Comparison of ENCODE assay signal across 12 cellular contexts in the genomic region with DNA sequence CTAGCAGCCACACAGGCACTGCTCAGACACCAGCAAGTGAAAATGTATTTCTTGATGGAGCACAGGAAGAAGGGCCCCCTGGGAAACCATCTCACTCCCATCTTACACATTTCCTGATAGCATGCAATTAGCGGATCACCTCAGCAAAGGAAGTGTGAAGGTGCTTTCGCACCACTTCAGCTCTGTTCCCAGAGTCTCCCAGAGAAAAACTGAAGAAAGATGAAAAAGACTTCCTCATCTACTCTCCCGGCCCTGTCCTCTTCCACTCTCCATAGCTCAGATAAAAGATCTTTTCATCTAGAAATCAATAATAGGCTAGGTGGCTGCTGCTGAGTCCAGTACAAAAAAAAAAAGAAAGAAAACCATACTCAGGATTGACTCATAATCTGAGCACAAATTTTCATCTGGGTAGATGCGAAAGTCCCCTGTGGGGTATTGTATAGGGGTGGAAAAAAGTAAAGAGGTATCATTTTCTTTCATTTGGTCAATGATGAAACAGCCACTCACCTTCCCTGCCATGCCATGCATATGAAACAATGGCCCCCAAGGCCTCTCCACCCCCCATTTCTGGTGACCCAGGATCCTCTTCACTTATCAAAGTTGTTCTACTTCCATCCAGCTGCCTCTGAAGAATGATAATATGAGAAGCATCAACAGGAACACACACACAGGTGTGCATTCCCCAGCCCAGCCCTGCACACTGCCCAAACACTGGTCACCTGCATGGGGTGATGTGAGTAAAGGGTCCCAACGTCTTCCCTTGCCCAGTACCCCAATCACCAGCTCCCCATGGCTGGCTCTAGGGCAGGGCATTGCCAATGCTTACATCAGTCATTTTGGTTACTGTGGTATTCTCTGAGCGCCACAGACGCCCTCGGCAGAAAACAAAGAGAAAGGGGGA. TPM values are rescaled to one million over a fixed set of nuclear protein-coding genes. Genes with fewer than 3 reads are reported as not detected.
DNase-seq lines count a peak whose midpoint lies in the region; ATAC-seq and TF ChIP-seq lines count a peak whose summit lies in the region.
"Had no signal": no experiment of that assay in that cellular context is flagged by ENCODE, and none has a peak within 500 bp of the region (broad histone marks: within the 10 kb centered on the region; RNA-seq: fewer than 3 reads in every experiment).

No MANE protein-coding gene starts in this region.

- H3K36me3 ChIP-seq in neutrophil (peaks cover 5% of the 10 kb centered on the region), vagina (peaks cover 0 to 58% of the 10 kb centered on the region in 2 donors)

- no peak for TF ChIP-seq CTCF in neutrophil (IDR thresholded peaks at IDR 0.05)
- TF ChIP-seq CTCF in vagina (IDR thresholded peaks at IDR 0.05) = no peak

- peaks cover 26% of the 10 kb centered on the region for H3K4me1 Mint-ChIP-seq in activated CD4-positive, alpha-beta T cell treated with anti-CD3 and anti-CD28 coated beads, Interleukin-2, amount 10 ng/mL, durations not matched to agents 24 days and 14 days
- peaks cover 31% of the 10 kb centered on the region for H3K4me1 Mint-ChIP-seq in activated CD4-positive, alpha-beta T cell treated with anti-CD3 and anti-CD28 coated beads, Interleukin-2, amount 10 ng/mL, durations not matched to agents 7 days and 5 days

- CTCF ChIA-PET in activated CD4-positive, alpha-beta T cell treated with anti-CD3 and anti-CD28 coated beads, Interleukin-2, amount 10 ng/mL, durations not matched to agents 7 days and 5 days (lab: Charles Lee) = interaction anchor here (0.7 to 1.6 kb wide), 5 partner anchors 7 to 270 kb away, joined by 3 to 6 read pairs (median 4); no protein-coding TSS in a partner anchor

- ATAC-seq in GM21526 (IDR thresholded peaks at IDR 0.05; ENCODE audit: low FRiP score, unreplicated experiment) = peak; percentile 74
- peak; percentile 67 for ATAC-seq in HG03280 (IDR thresholded peaks at IDR 0.05; ENCODE audit: unreplicated experiment)

- H3K27ac ChIP-seq in neutrophil (peak overlapping the region; percentile 58), vagina (no peak overlapping the region)
- H3K27ac ChIP-seq: parathyroid adenoma had no signal

- H3K9me3 Mint-ChIP-seq in activated CD4-positive, alpha-beta T cell treated with anti-CD3 and anti-CD28 coated beads, Interleukin-2, amount 10 ng/mL, durations not matched to agents 24 days and 14 days = no peaks in the 10 kb centered on the region
- H3K9me3 Mint-ChIP-seq in activated CD4-positive, alpha-beta T cell treated with anti-CD3 and anti-CD28 coated beads, Interleukin-2, amount 10 ng/mL, durations not matched to agents 7 days and 5 days = no peaks in the 10 kb centered on the region
- H3K9me3 Mint-ChIP-seq: activated T-cell treated with anti-CD3 and anti-CD28 coated beads, Interleukin-2, amount 50 U/mL, for 4 hours had no signal

- intact Hi-C loops in activated CD4-positive, alpha-beta T cell treated with anti-CD3 and anti-CD28 coated beads, Interleukin-2, amount 10 ng/mL, durations not matched to agents 24 days and 14 days (cut with micrococcal nuclease) = loop anchor here (1.0 to 10.0 kb wide), 4 partner anchors 22 to 269 kb away; partner anchors contain the start of gene DGKI
- intact Hi-C loops in vagina (cut with DNase I) = loop anchor here (10.0 kb wide), 1 partner anchor 241 kb away; no protein-coding TSS in a partner anchor

- TF ChIP-seq POLR2A in vagina (IDR thresholded peaks at IDR 0.05) = no peak

- POLR2A ChIA-PET in activated CD4-positive, alpha-beta T cell treated with anti-CD3 and anti-CD28 coated beads, Interleukin-2, amount 10 ng/mL, durations not matched to agents 7 days and 5 days (lab: Charles Lee) = no interaction called here

- peaks cover 25 to 40% of the 10 kb centered on the region in 2 experiments for H3K4me1 ChIP-seq in neutrophil (ENCODE audit: control insufficient read depth in 1 of 2, insufficient read depth in 1 of 2, low read depth in 1 of 2, low read length in 1 of 2)
- peaks cover 11% of the 10 kb centered on the region for H3K4me1 ChIP-seq in vagina
- H3K4me1 ChIP-seq: parathyroid adenoma had no signal

- H3K9me3 ChIP-seq in neutrophil (no peaks in the 10 kb centered on the region), vagina (no peaks in the 10 kb centered on the region)

- peak overlapping the region; percentile 13 for H3K4me3 Mint-ChIP-seq in activated CD4-positive, alpha-beta T cell treated with anti-CD3 and anti-CD28 coated beads, Interleukin-2, amount 10 ng/mL, durations not matched to agents 24 days and 14 days
- H3K4me3 Mint-ChIP-seq in activated CD4-positive, alpha-beta T cell treated with anti-CD3 and anti-CD28 coated beads, Interleukin-2, amount 10 ng/mL, durations not matched to agents 7 days and 5 days = no peak overlapping the region
- H3K4me3 Mint-ChIP-seq: activated T-cell treated with anti-CD3 and anti-CD28 coated beads, Interleukin-2, amount 50 U/mL, for 4 hours had no signal

- peaks cover 35% of the 10 kb centered on the region for H3K36me3 Mint-ChIP-seq in activated CD4-positive, alpha-beta T cell treated with anti-CD3 and anti-CD28 coated beads, Interleukin-2, amount 10 ng/mL, durations not matched to agents 24 days and 14 days (ENCODE audit: low read depth)
- peaks cover 36% of the 10 kb centered on the region for H3K36me3 Mint-ChIP-seq in activated CD4-positive, alpha-beta T cell treated with anti-CD3 and anti-CD28 coated beads, Interleukin-2, amount 10 ng/mL, durations not matched to agents 7 days and 5 days (ENCODE audit: low read depth)

- H3K27me3 ChIP-seq in neutrophil (no peaks in the 10 kb centered on the region), vagina (no peaks in the 10 kb centered on the region)

- peak overlapping the region; percentile 87 for H3K27ac Mint-ChIP-seq in activated CD4-positive, alpha-beta T cell treated with anti-CD3 and anti-CD28 coated beads, Interleukin-2, amount 10 ng/mL, durations not matched to agents 24 days and 14 days
- no peak overlapping the region for H3K27ac Mint-ChIP-seq in activated CD4-positive, alpha-beta T cell treated with anti-CD3 and anti-CD28 coated beads, Interleukin-2, amount 10 ng/mL, durations not matched to agents 7 days and 5 days

- no peaks in the 10 kb centered on the region for H3K27me3 Mint-ChIP-seq in activated CD4-positive, alpha-beta T cell treated with anti-CD3 and anti-CD28 coated beads, Interleukin-2, amount 10 ng/mL, durations not matched to agents 24 days and 14 days
- no peaks in the 10 kb centered on the region for H3K27me3 Mint-ChIP-seq in activated CD4-positive, alpha-beta T cell treated with anti-CD3 and anti-CD28 coated beads, Interleukin-2, amount 10 ng/mL, durations not matched to agents 7 days and 5 days

- no peak for DNase-seq in activated CD4-positive, alpha-beta T cell treated with anti-CD3 and anti-CD28 coated beads, Interleukin-2, amount 10 ng/mL, durations not matched to agents 24 days and 14 days
- no peak for DNase-seq in activated CD4-positive, alpha-beta T cell treated with anti-CD3 and anti-CD28 coated beads, Interleukin-2, amount 10 ng/mL, durations not matched to agents 7 days and 5 days
- DNase-seq in NCI-H510A (lab: John Stamatoyannopoulos, UW) (no peak), vagina (ENCODE audit: extremely low spot score in 2 of 2) (no peak), A172 (ENCODE audit: low spot score) (no peak)
- DNase-seq: ACHN; activated T-cell treated with anti-CD3 and anti-CD28 coated beads, Interleukin-2, amount 50 U/mL, for 4 hours; effector CD8-positive, alpha-beta T cell had no signal

- no peak overlapping the region for H3K4me3 ChIP-seq in neutrophil (ENCODE audit: low read depth in 1 of 2, low read length in 1 of 2)
- H3K4me3 ChIP-seq in vagina = no peak overlapping the region

RNA-seq across cellular contexts. Expression of gene DGKI, which starts 48.8 kb away (rescaled TPM):
- 16.2 and 21.4 TPM in 2 replicates for total RNA-seq in activated CD4-positive, alpha-beta T cell treated with anti-CD3 and anti-CD28 coated beads, Interleukin-2, amount 10 ng/mL, durations not matched to agents 24 days and 14 days
- under 1 TPM; 0.06 to 0.25 TPM for total RNA-seq in activated CD4-positive, alpha-beta T cell treated with anti-CD3 and anti-CD28 coated beads, Interleukin-2, amount 10 ng/mL, durations not matched to agents 7 days and 5 days
- total RNA-seq in vagina = 1.2 TPM
- total RNA-seq in A172 (2014; rRNA removed; shearing (Covaris generic)) = 0.29 and 1.1 TPM in 2 replicates
